ENCODE assay signal across 8 cellular contexts in genomic region chr16:72938426-72939164, GRCh38.
DNase-seq lines count a peak whose midpoint lies in the region; ATAC-seq and TF ChIP-seq lines count a peak whose summit lies in the region.

No MANE protein-coding gene starts in this region.

- H3K36me3 ChIP-seq in duodenal mucosa (ENCODE audit: control insufficient read depth in 1 of 2, insufficient read depth in 2 of 2, low read length in 2 of 2) (no peaks in the 10 kb centered on the region), MM.1S (replicated peaks; ENCODE audit: insufficient read depth, low read length) (no peaks in the 10 kb centered on the region)

- H4K20me1 ChIP-seq in MM.1S (ENCODE audit: insufficient read depth, low read length), result no peaks in the 10 kb centered on the region

- peak overlapping the region; percentile 26 to 40 for H3K4me3 ChIP-seq in duodenal mucosa (ENCODE audit: low read depth in 1 of 2, low read length in 2 of 2)
- no peak overlapping the region for H3K4me3 ChIP-seq in MM.1S (ENCODE audit: low read length)

- no peaks in the 10 kb centered on the region for H3F3A ChIP-seq in MM.1S (ENCODE audit: insufficient read depth, low read length)

- H3K27me3 ChIP-seq in duodenal mucosa (ENCODE audit: control insufficient read depth in 1 of 2, insufficient read depth in 2 of 2, low read length in 2 of 2) (no peaks in the 10 kb centered on the region), MM.1S (replicated peaks; ENCODE audit: insufficient read depth, low read length) (no peaks in the 10 kb centered on the region)

- H3K79me2 ChIP-seq in MM.1S (ENCODE audit: low read length), result no peaks in the 10 kb centered on the region

- H3K9me3 Mint-ChIP-seq in mesothelial cell of epicardium, result no peaks in the 10 kb centered on the region
- no peaks in the 10 kb centered on the region for H3K9me3 Mint-ChIP-seq in type B pancreatic cell

- H2AFZ ChIP-seq in MM.1S (ENCODE audit: low read length), result no peak overlapping the region

- H3K36me3 Mint-ChIP-seq in mesothelial cell of epicardium, result peaks cover 16% of the 10 kb centered on the region
- peaks cover 23% of the 10 kb centered on the region for H3K36me3 Mint-ChIP-seq in type B pancreatic cell

- no peak for TF ChIP-seq CTCF in mesothelial cell of epicardium (IDR thresholded peaks at IDR 0.05; ENCODE audit: unreplicated experiment)
- TF ChIP-seq CTCF in type B pancreatic cell (conservative IDR thresholded peaks at IDR 0.05), result no peak
- TF ChIP-seq CTCF in MM.1S (IDR thresholded peaks at IDR 0.05; ENCODE audit: low read length), result no peak

- peak; percentile 8 for DNase-seq in DMS79 treated with DMSO at 0.1 percent for 48 hours (lab: John Stamatoyannopoulos, UW)
- no peak for DNase-seq in DMS79 (lab: John Stamatoyannopoulos, UW)
- DNase-seq in mesothelial cell of epicardium (ENCODE audit: low spot score in 2 of 2, unreplicated experiment in 2 of 2), result no peak
- DNase-seq in type B pancreatic cell (ENCODE audit: extremely low spot score, unreplicated experiment), result no peak
- no peak for DNase-seq in NOMO-1 treated with DMSO at 0.1 percent for 48 hours (lab: John Stamatoyannopoulos, UW; ENCODE audit: unreplicated experiment)
- no peak for DNase-seq in MM.1S

- peaks cover 15 to 20% of the 10 kb centered on the region in 2 donors for H3K4me1 ChIP-seq in duodenal mucosa (ENCODE audit: control insufficient read depth in 1 of 2, insufficient read depth in 2 of 2, low read length in 2 of 2)
- no peaks in the 10 kb centered on the region for H3K4me1 ChIP-seq in MM.1S (ENCODE audit: low read length)

- H3K27ac ChIP-seq in duodenal mucosa (ENCODE audit: low read depth, low read length) (peak overlapping the region; percentile 44), MM.1S (ENCODE audit: low read length) (no peak overlapping the region)

- H3K4me2 ChIP-seq in MM.1S (ENCODE audit: low read depth, low read length), result no peak overlapping the region

- no peak overlapping the region for H3K4me3 Mint-ChIP-seq in mesothelial cell of epicardium
- no peak overlapping the region for H3K4me3 Mint-ChIP-seq in type B pancreatic cell

- H3K9me3 ChIP-seq in duodenal mucosa (ENCODE audit: control insufficient read depth in 1 of 2, low read length in 2 of 2), result no peaks in the 10 kb centered on the region
- H3K9me3 ChIP-seq in MM.1S (replicated peaks; ENCODE audit: insufficient read depth, low read length), result no peaks in the 10 kb centered on the region

- H3K9ac ChIP-seq in duodenal mucosa (ENCODE audit: low read depth in 1 of 2, low read length in 2 of 2), result no peak overlapping the region
- no peak overlapping the region for H3K9ac ChIP-seq in MM.1S (ENCODE audit: low read length)

- H3K27me3 Mint-ChIP-seq in mesothelial cell of epicardium (ENCODE audit: low read depth) (no peaks in the 10 kb centered on the region), type B pancreatic cell (no peaks in the 10 kb centered on the region)

- no peaks in the 10 kb centered on the region for H3K9me2 ChIP-seq in MM.1S (replicated peaks; ENCODE audit: insufficient read depth, low read length)

- no peak for ATAC-seq in GM21390 (IDR thresholded peaks at IDR 0.05; ENCODE audit: unreplicated experiment)

- H3K4me1 Mint-ChIP-seq in mesothelial cell of epicardium (peaks cover 37% of the 10 kb centered on the region), type B pancreatic cell (ENCODE audit: unreplicated experiment) (peaks cover 53% of the 10 kb centered on the region)

- peak overlapping the region; percentile 18 for H3K27ac Mint-ChIP-seq in mesothelial cell of epicardium
- peak overlapping the region; percentile 75 for H3K27ac Mint-ChIP-seq in type B pancreatic cell
